17 cellular contexts compared by ENCODE assay signal in the genomic region with DNA sequence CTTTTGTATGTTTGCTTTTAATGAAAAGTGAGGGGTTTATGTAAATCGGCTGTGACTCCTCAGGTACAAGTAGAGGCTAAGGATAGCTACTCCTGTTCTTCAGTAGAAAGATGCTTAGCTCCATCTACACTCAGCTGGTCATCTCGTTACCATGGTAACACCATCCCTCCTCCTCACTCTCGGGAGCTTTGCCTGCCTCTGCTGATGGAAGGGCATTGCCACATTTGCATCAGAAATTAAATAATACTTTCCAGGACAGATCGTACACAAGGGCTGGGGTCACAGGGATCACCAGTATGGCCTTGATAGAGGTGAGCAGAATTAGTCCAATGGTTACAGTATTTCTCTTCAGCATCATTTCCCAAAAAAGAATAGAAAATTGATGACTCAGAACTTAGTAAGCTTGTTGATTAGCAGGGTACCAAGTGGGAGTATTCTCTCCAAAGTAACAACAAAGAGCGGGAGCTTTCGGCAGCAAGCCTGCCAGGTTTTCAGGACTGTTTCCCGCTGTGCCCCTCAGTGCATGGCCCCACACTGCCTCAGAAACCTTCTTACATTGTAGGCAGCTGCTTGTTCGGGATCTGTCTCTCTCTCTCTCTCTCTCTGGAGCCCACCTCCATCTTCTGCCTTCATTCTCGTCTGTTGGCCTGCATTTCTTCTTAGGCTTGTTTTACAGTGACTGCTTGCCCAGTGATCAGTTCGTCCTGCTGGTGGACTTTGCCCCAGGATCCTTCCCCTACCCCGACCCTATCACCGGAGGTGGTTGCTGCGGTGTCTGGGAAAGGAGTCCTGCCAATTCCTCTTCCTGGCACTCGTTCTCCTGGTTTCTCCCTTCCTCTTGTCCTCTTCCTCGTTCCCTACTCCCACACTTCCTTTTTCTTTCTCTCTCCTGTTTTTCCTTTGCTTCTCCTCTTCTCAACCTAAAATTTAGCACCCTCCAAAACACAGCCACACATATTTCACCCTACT. TPM values are rescaled to one million over a fixed set of nuclear protein-coding genes. Genes with fewer than 3 reads are reported as not detected.
DNase-seq lines count a peak whose midpoint lies in the region; ATAC-seq and TF ChIP-seq lines count a peak whose summit lies in the region.
"Had no signal": no experiment of that assay in that cellular context is flagged by ENCODE, and none has a peak within 500 bp of the region (broad histone marks: within the 10 kb centered on the region; RNA-seq: fewer than 3 reads in every experiment).

No MANE protein-coding gene starts in this region.

- H3K27ac ChIP-seq in trophoblast cell (ENCODE audit: low read depth, low read length), result no peak overlapping the region
- H3K27ac ChIP-seq: left lung, PC-9 had no signal

- DNase-seq in NCI-H146 treated with DMSO at 0.1 percent for 48 hours (lab: John Stamatoyannopoulos, UW; ENCODE audit: unreplicated experiment), result peak; percentile 7
- DNase-seq in anterior cingulate cortex (lab: John Stamatoyannopoulos, UW), result peak in 39 of 58 donors; percentile 1 to 63 (median 18)
- peak; percentile 20 for DNase-seq in fibroblast of villous mesenchyme (ENCODE audit: low read depth)
- no peak for DNase-seq in trophoblast cell
- DNase-seq in activated gamma-delta T cell treated with Interleukin-2 at 50 U/mL for 16 hours, result no peak
- DNase-seq in cortex of kidney (lab: John Stamatoyannopoulos, UW), result no peak
- DNase-seq: activated CD8-positive, alpha-beta memory T cell treated with anti-CD3 and anti-CD28 coated beads, Interleukin-2, amount 10 ng/mL, durations not matched to agents 7 days and 5 days; activated naive CD4-positive, alpha-beta T cell treated with Interleukin-2 at 50 U/mL for 16 hours; left lung; MG63; naive thymus-derived CD4-positive, alpha-beta T cell; PC-9; stimulated activated CD4-positive, alpha-beta T cell treated with anti-CD3 and anti-CD28 coated beads, Interleukin-2, amount 100 ng/mL, for 24 hours; stimulated activated CD8-positive, alpha-beta memory T cell treated with anti-CD3 and anti-CD28 coated beads, Interleukin-4, amount 100 ng/mL, for 48 hours; SW 1271; transverse colon had no signal

- H2AFZ ChIP-seq in trophoblast cell (ENCODE audit: insufficient read depth, low read length, poor library complexity), result no peak overlapping the region
- H2AFZ ChIP-seq: PC-9 had no signal

- no peak overlapping the region for H3K18ac ChIP-seq in trophoblast cell (ENCODE audit: low read length)

- H2BK5ac ChIP-seq in trophoblast cell (ENCODE audit: low read depth, low read length, poor library complexity), result no peak overlapping the region

- no peak overlapping the region for H4K8ac ChIP-seq in trophoblast cell (ENCODE audit: low read depth, low read length)

- no CpG with 5 or more reads among the region's 15 CpGs for WGBS in trophoblast cell (ENCODE audit: extremely low coverage, insufficient coverage, insufficient read length)

- no peak overlapping the region for H3K4me2 ChIP-seq in trophoblast cell (ENCODE audit: low read length)
- H3K4me2 ChIP-seq: PC-9 had no signal

- H3K79me1 ChIP-seq in trophoblast cell (ENCODE audit: low read length), result no peaks in the 10 kb centered on the region

- H2AK5ac ChIP-seq in trophoblast cell (ENCODE audit: low read length), result no peak overlapping the region

- H2BK12ac ChIP-seq in trophoblast cell (ENCODE audit: low read length), result no peak overlapping the region

- no peak for TF ChIP-seq CTCF in fibroblast of villous mesenchyme (IDR thresholded peaks at IDR 0.05; ENCODE audit: insufficient read depth, low read depth, low read length)

- no peak for ATAC-seq in GM18907 (IDR thresholded peaks at IDR 0.05; ENCODE audit: unreplicated experiment)
- ATAC-seq: activated CD8-positive, alpha-beta memory T cell treated with anti-CD3 and anti-CD28 coated beads, Interleukin-2, amount 10 ng/mL, durations not matched to agents 7 days and 5 days; left lung; naive thymus-derived CD4-positive, alpha-beta T cell had no signal

- no peaks in the 10 kb centered on the region for H3K79me2 ChIP-seq in trophoblast cell (ENCODE audit: control insufficient read depth, insufficient read depth, low read length, poor library complexity)

- H3K23ac ChIP-seq in trophoblast cell (ENCODE audit: low read length), result no peak overlapping the region

- H3K4me3 ChIP-seq in fibroblast of villous mesenchyme (ENCODE audit: low read depth, low read length) (no peak overlapping the region), trophoblast cell (ENCODE audit: low read depth, low read length) (peak overlapping the region; percentile 35)
- H3K4me3 ChIP-seq: left lung, MG63, PC-9, transverse colon had no signal

- no peak overlapping the region for H3K9ac ChIP-seq in trophoblast cell (ENCODE audit: low read length)

- H4K91ac ChIP-seq in trophoblast cell (ENCODE audit: low read depth, low read length), result no peak overlapping the region

- peaks cover 2% of the 10 kb centered on the region for H3K9me3 ChIP-seq in trophoblast cell (ENCODE audit: insufficient read depth, low read depth, low read length)
- H3K9me3 ChIP-seq: left lung, transverse colon had no signal

- no peak overlapping the region for H3K14ac ChIP-seq in trophoblast cell (ENCODE audit: low read length)

- H3K4ac ChIP-seq in trophoblast cell (ENCODE audit: low read depth, low read length), result no peak overlapping the region

- no peaks in the 10 kb centered on the region for H3K4me1 ChIP-seq in trophoblast cell (ENCODE audit: control insufficient read depth in 1 of 2, insufficient read depth in 2 of 2, low read length in 2 of 2)
- H3K4me1 ChIP-seq: left lung had no signal

- no peak overlapping the region for H4K12ac ChIP-seq in trophoblast cell (ENCODE audit: low read depth, low read length)

- H3K27me3 ChIP-seq in trophoblast cell (ENCODE audit: insufficient read depth, low read length), result no peaks in the 10 kb centered on the region
- H3K27me3 ChIP-seq: left lung, MG63, transverse colon had no signal

- no peak overlapping the region for H2BK120ac ChIP-seq in trophoblast cell (ENCODE audit: insufficient read depth, low read length, poor library complexity)

- H3K36me3 ChIP-seq in trophoblast cell (ENCODE audit: control insufficient read depth in 1 of 2, insufficient read depth in 2 of 2, low read length in 2 of 2), result no peaks in the 10 kb centered on the region
- H3K36me3 ChIP-seq: left lung, MG63, transverse colon had no signal

RNA-seq across cellular contexts. Expression of a gene that starts 51.9 kb away (rescaled TPM):
- 40.9 and 59.6 TPM in 2 replicates for total RNA-seq in fibroblast of villous mesenchyme
- polyA plus RNA-seq in trophoblast cell (2013), result 25.1 and 25.6 TPM in 2 replicates

Comparison
In these comparisons a context has a peak if more than half of its experiments do, and no peak if none do; other contexts are left out.
1. DNase-seq: peak in NCI-H146 treated with DMSO at 0.1 percent for 48 hours (single experiment), anterior cingulate cortex (39 of 58) and fibroblast of villous mesenchyme (single experiment); none in trophoblast cell (0 of 2), activated gamma-delta T cell treated with Interleukin-2 at 50 U/mL for 16 hours (single experiment) and cortex of kidney (single experiment).